22 cellular contexts compared by ENCODE assay signal in the genomic region with DNA sequence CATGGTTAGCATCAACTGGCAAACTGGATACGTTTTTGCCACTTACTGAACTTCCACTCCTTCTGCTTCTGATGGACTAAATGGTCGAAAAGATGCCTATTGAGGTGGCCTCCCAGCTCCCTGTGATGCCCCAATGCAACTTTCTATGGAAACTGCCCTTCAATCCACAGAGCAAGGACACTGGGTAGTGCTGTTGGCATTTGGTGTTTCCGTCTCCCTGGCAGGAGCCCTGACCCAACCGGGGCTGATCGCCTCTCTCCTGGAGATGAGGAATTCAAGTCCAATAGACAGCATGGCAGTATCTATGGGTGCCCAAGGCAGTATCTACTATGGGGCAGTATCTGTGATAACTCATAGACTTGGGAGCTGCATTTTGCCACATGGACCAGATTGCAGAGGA.
"Had no signal": no experiment of that assay in that cellular context is flagged by ENCODE, and none has a peak within 500 bp of the region (broad histone marks: within the 10 kb centered on the region; RNA-seq: fewer than 3 reads in every experiment).

No MANE protein-coding gene starts in this region.

- DNase-seq: lower lobe of right lung; mammary epithelial cell; mesenchymal stem cell; naive thymus-derived CD8-positive, alpha-beta T cell; ovary; stimulated activated CD4-positive, alpha-beta T cell treated with anti-CD3 and anti-CD28 coated beads, Interleukin-12 subunit alpha, Interleukin-12 subunit beta, amount 100 ng/mL, for 4 hours; stimulated activated CD4-positive, alpha-beta T cell treated with anti-CD3 and anti-CD28 coated beads, Interleukin-15, amount 100 ng/mL, for 24 hours; stimulated activated CD4-positive, alpha-beta T cell treated with anti-CD3 and anti-CD28 coated beads, Interleukin-2, amount 100 ng/mL, for 24 hours; stimulated activated CD4-positive, alpha-beta T cell treated with anti-CD3 and anti-CD28 coated beads, Interleukin-4, amount 100 ng/mL, for 1 hour; stimulated activated naive B cell treated with anti-CD40 and anti-IgM and Interleukin-4, amounts not matched to agents 10 μg/mL and 1 μg/mL and 100 μg/mL, for 72 hours; stimulated activated naive CD8-positive, alpha-beta T cell treated with anti-CD3 and anti-CD28 coated beads, Interleukin-15, Interleukin-2, amounts not matched to agents 100 U/mL and 50 U/mL, for 24 hours; stomach; testis; thyroid gland; transverse colon; upper lobe of left lung had no signal

- H3K27ac Mint-ChIP-seq: naive thymus-derived CD8-positive, alpha-beta T cell; nephron; neural progenitor cell; progenitor cell of endocrine pancreas; stimulated activated naive B cell treated with anti-CD40 and anti-IgM and Interleukin-4, amounts not matched to agents 10 μg/mL and 1 μg/mL and 100 μg/mL, for 72 hours had no signal

- H3K4me3 ChIP-seq: lower lobe of right lung, neural progenitor cell, ovary, skin epidermis, stomach, testis, thyroid gland, transverse colon, upper lobe of left lung, vagina had no signal

- H3K36me3 ChIP-seq: lower lobe of right lung, neural progenitor cell, ovary, stomach, thyroid gland, transverse colon, upper lobe of left lung, vagina had no signal

- H2AFZ ChIP-seq: neural progenitor cell had no signal

- H3K4me3 Mint-ChIP-seq: naive thymus-derived CD8-positive, alpha-beta T cell; nephron; neural progenitor cell; stimulated activated naive B cell treated with anti-CD40 and anti-IgM and Interleukin-4, amounts not matched to agents 10 μg/mL and 1 μg/mL and 100 μg/mL, for 72 hours had no signal

- H3K4me1 Mint-ChIP-seq: stimulated activated naive B cell treated with anti-CD40 and anti-IgM and Interleukin-4, amounts not matched to agents 10 μg/mL and 1 μg/mL and 100 μg/mL, for 72 hours had no signal

- H3K27ac ChIP-seq: lower lobe of right lung, neural progenitor cell, ovary, skin epidermis, stomach, testis, thyroid gland, transverse colon, upper lobe of left lung, vagina had no signal

- ATAC-seq: lower lobe of right lung; naive thymus-derived CD8-positive, alpha-beta T cell; sciatic nerve; stimulated activated naive B cell treated with anti-CD40 and anti-IgM and Interleukin-4, amounts not matched to agents 10 μg/mL and 1 μg/mL and 100 μg/mL, for 72 hours; stimulated activated naive CD8-positive, alpha-beta T cell treated with anti-CD3 and anti-CD28 coated beads, Interleukin-15, Interleukin-2, amounts not matched to agents 100 U/mL and 50 U/mL, for 24 hours had no signal

- H3K4me1 ChIP-seq: lower lobe of right lung, stomach, testis, thyroid gland, transverse colon, upper lobe of left lung, vagina had no signal

- H3K27me3 ChIP-seq: neural progenitor cell, ovary, stomach, testis, thyroid gland, transverse colon, upper lobe of left lung, vagina had no signal

- H3K4me2 ChIP-seq: neural progenitor cell had no signal

- H3K36me3 Mint-ChIP-seq: naive thymus-derived CD8-positive, alpha-beta T cell; neural progenitor cell; stimulated activated naive B cell treated with anti-CD40 and anti-IgM and Interleukin-4, amounts not matched to agents 10 μg/mL and 1 μg/mL and 100 μg/mL, for 72 hours had no signal

- H3K9me3 ChIP-seq: lower lobe of right lung, ovary, stomach, testis, thyroid gland, transverse colon, upper lobe of left lung, vagina had no signal

- H3K9ac ChIP-seq: neural progenitor cell had no signal
